30 cellular contexts compared by ENCODE assay signal in genomic region chr12:5904969-5905368, GRCh38. TPM values are rescaled to one million over a fixed set of nuclear protein-coding genes. Genes with fewer than 3 reads are reported as not detected.
"Had no signal": no experiment of that assay in that cellular context is flagged by ENCODE, and none has a peak within 500 bp of the region (broad histone marks: within the 10 kb centered on the region; RNA-seq: fewer than 3 reads in every experiment).

No MANE protein-coding gene starts in this region.

- ATAC-seq: activated CD4-positive, CD25-positive, alpha-beta regulatory T cell treated with anti-CD3 and anti-CD28 coated beads, Interleukin-2, amount 50 U/mL, for 24 hours; left lung; mucosa of descending colon; stimulated activated memory B cell treated with anti-CD40 and anti-IgM and Interleukin-4, amounts not matched to agents 10 μg/mL and 1 μg/mL and 100 μg/mL, for 72 hours had no signal

- H3K4me1 Mint-ChIP-seq: activated CD4-positive, alpha-beta memory T cell treated with anti-CD3 and anti-CD28 coated beads, Interleukin-2, amount 10 ng/mL, durations not matched to agents 7 days and 5 days; activated naive CD4-positive, alpha-beta T cell treated with anti-CD3 and anti-CD28 coated beads, Interleukin-2, amount 10 ng/mL, durations not matched to agents 7 days and 5 days; activated naive CD8-positive, alpha-beta T cell treated with anti-CD3 and anti-CD28 coated beads, Interleukin-2, amount 10 ng/mL, durations not matched to agents 7 days and 5 days; stimulated activated memory B cell treated with anti-CD40 and anti-IgM and Interleukin-4, amounts not matched to agents 10 μg/mL and 1 μg/mL and 100 μg/mL, for 72 hours had no signal

- H3K27ac Mint-ChIP-seq: activated CD4-positive, alpha-beta memory T cell treated with anti-CD3 and anti-CD28 coated beads, Interleukin-2, amount 10 ng/mL, durations not matched to agents 7 days and 5 days; activated naive CD4-positive, alpha-beta T cell treated with anti-CD3 and anti-CD28 coated beads, Interleukin-2, amount 10 ng/mL, durations not matched to agents 7 days and 5 days; activated naive CD8-positive, alpha-beta T cell treated with anti-CD3 and anti-CD28 coated beads, Interleukin-2, amount 10 ng/mL, durations not matched to agents 7 days and 5 days; activated T-cell treated with anti-CD3 and anti-CD28 coated beads, Interleukin-2, amount 50 U/mL, for 24 hours; brain; natural killer cell treated with Interleukin-12 subunit alpha and Interleukin-12 subunit beta and Interleukin-15 and Interleukin-18, amount 100 ng/mL, for 72 hours; stimulated activated memory B cell treated with anti-CD40 and anti-IgM and Interleukin-4, amounts not matched to agents 10 μg/mL and 1 μg/mL and 100 μg/mL, for 72 hours; T-helper 1 cell treated with Interleukin-12 subunit alpha and Interleukin-12 subunit beta and Interleukin-4 antibody, amounts not matched to agents 30 μg/mL and 1 μg/mL, for 36 hours had no signal

- H3K36me3 Mint-ChIP-seq: activated naive CD4-positive, alpha-beta T cell treated with anti-CD3 and anti-CD28 coated beads, Interleukin-2, amount 10 ng/mL, durations not matched to agents 7 days and 5 days; activated naive CD8-positive, alpha-beta T cell treated with anti-CD3 and anti-CD28 coated beads, Interleukin-2, amount 10 ng/mL, durations not matched to agents 7 days and 5 days; brain; natural killer cell treated with Interleukin-12 subunit alpha and Interleukin-12 subunit beta and Interleukin-15 and Interleukin-18, amount 100 ng/mL, for 72 hours; stimulated activated memory B cell treated with anti-CD40 and anti-IgM and Interleukin-4, amounts not matched to agents 10 μg/mL and 1 μg/mL and 100 μg/mL, for 72 hours had no signal

- H3K27me3 Mint-ChIP-seq: brain had no signal

- H3K4me3 Mint-ChIP-seq: activated CD4-positive, alpha-beta memory T cell treated with anti-CD3 and anti-CD28 coated beads, Interleukin-2, amount 10 ng/mL, durations not matched to agents 7 days and 5 days; activated naive CD4-positive, alpha-beta T cell treated with anti-CD3 and anti-CD28 coated beads, Interleukin-2, amount 10 ng/mL, durations not matched to agents 7 days and 5 days; activated naive CD8-positive, alpha-beta T cell treated with anti-CD3 and anti-CD28 coated beads, Interleukin-2, amount 10 ng/mL, durations not matched to agents 7 days and 5 days; activated T-cell treated with anti-CD3 and anti-CD28 coated beads, Interleukin-2, amount 50 U/mL, for 24 hours; brain; natural killer cell treated with Interleukin-12 subunit alpha and Interleukin-12 subunit beta and Interleukin-15 and Interleukin-18, amount 100 ng/mL, for 72 hours; stimulated activated memory B cell treated with anti-CD40 and anti-IgM and Interleukin-4, amounts not matched to agents 10 μg/mL and 1 μg/mL and 100 μg/mL, for 72 hours; T-helper 1 cell treated with Interleukin-12 subunit alpha and Interleukin-12 subunit beta and Interleukin-4 antibody, amounts not matched to agents 30 μg/mL and 1 μg/mL, for 36 hours had no signal

- DNase-seq: activated CD4-positive, alpha-beta memory T cell treated with anti-CD3 and anti-CD28 coated beads, Interleukin-2, amount 10 ng/mL, durations not matched to agents 7 days and 5 days; activated CD4-positive, alpha-beta T cell treated with anti-CD3 and anti-CD28 coated beads for 48 hours; activated gamma-delta T cell; activated naive CD4-positive, alpha-beta T cell treated with anti-CD3 and anti-CD28 coated beads, Interleukin-2, amount 10 ng/mL, durations not matched to agents 7 days and 5 days; activated naive CD8-positive, alpha-beta T cell treated with anti-CD3 and anti-CD28 coated beads, Interleukin-2, amount 10 ng/mL, durations not matched to agents 7 days and 5 days; activated T-cell treated with anti-CD3 and anti-CD28 coated beads, Interleukin-2, amount 50 U/mL, for 24 hours; cerebellar nuclear complex; colonic mucosa; dorsolateral prefrontal cortex; esophagus squamous epithelium; foreskin melanocyte; heart right ventricle; kidney glomerular epithelial cell; left lung; mucosa of descending colon; retina; sigmoid colon; small intestine; stimulated activated CD4-positive, alpha-beta T cell treated with anti-CD3 and anti-CD28 coated beads, Interleukin-1b, Interleukin-23, amount 100 ng/mL, for 48 hours; stimulated activated CD4-positive, alpha-beta T cell treated with anti-CD3 and anti-CD28 coated beads, Interleukin-4, amount 100 ng/mL, for 4 hours; stimulated activated CD8-positive, alpha-beta memory T cell treated with anti-CD3 and anti-CD28 coated beads, Interleukin-4, amount 100 ng/mL, for 48 hours; stomach; T-helper 9 cell; thyroid gland; uterus had no signal

- H3K9me3 Mint-ChIP-seq: activated CD4-positive, alpha-beta memory T cell treated with anti-CD3 and anti-CD28 coated beads, Interleukin-2, amount 10 ng/mL, durations not matched to agents 7 days and 5 days; activated naive CD4-positive, alpha-beta T cell treated with anti-CD3 and anti-CD28 coated beads, Interleukin-2, amount 10 ng/mL, durations not matched to agents 7 days and 5 days; activated naive CD8-positive, alpha-beta T cell treated with anti-CD3 and anti-CD28 coated beads, Interleukin-2, amount 10 ng/mL, durations not matched to agents 7 days and 5 days; activated T-cell treated with anti-CD3 and anti-CD28 coated beads, Interleukin-2, amount 50 U/mL, for 24 hours; brain; natural killer cell treated with Interleukin-12 subunit alpha and Interleukin-12 subunit beta and Interleukin-15 and Interleukin-18, amount 100 ng/mL, for 72 hours; stimulated activated memory B cell treated with anti-CD40 and anti-IgM and Interleukin-4, amounts not matched to agents 10 μg/mL and 1 μg/mL and 100 μg/mL, for 72 hours; T-helper 1 cell treated with Interleukin-12 subunit alpha and Interleukin-12 subunit beta and Interleukin-4 antibody, amounts not matched to agents 30 μg/mL and 1 μg/mL, for 36 hours had no signal

RNA-seq across cellular contexts. Expression of gene ANO2, which starts 40.1 kb away (rescaled TPM):
- total RNA-seq: activated CD4-positive, alpha-beta memory T cell treated with anti-CD3 and anti-CD28 coated beads, Interleukin-2, amount 10 ng/mL, durations not matched to agents 7 days and 5 days; activated naive CD8-positive, alpha-beta T cell treated with anti-CD3 and anti-CD28 coated beads, Interleukin-2, amount 10 ng/mL, durations not matched to agents 7 days and 5 days; natural killer cell treated with Interleukin-12 subunit alpha and Interleukin-12 subunit beta and Interleukin-15 and Interleukin-18, amount 100 ng/mL, for 72 hours had no signal
